Comparison of ENCODE assay signal across 17 cellular contexts in genomic region chr3:150755902-150756301, GRCh38. TPM values are rescaled to one million over a fixed set of nuclear protein-coding genes. Genes with fewer than 3 reads are reported as not detected.
DNase-seq lines count a peak whose midpoint lies in the region; ATAC-seq and TF ChIP-seq lines count a peak whose summit lies in the region.
"Had no signal": no experiment of that assay in that cellular context is flagged by ENCODE, and none has a peak within 500 bp of the region (broad histone marks: within the 10 kb centered on the region; RNA-seq: fewer than 3 reads in every experiment).

No MANE protein-coding gene starts in this region.

- H3K4me1 ChIP-seq in IMR-90 (ENCODE audit: control insufficient read depth, insufficient read depth, low read length) (peaks cover 15% of the 10 kb centered on the region), adrenal gland (replicated peaks in 1 of 2) (peaks cover 67 to 98% of the 10 kb centered on the region in 2 donors), right lobe of liver (peaks cover 0 to 96% (median 34%) of the 10 kb centered on the region in 4 donors)
- H3K4me1 ChIP-seq: SJCRH30 had no signal

- TF ChIP-seq CTCF in AG09309 (IDR thresholded peaks at IDR 0.05; ENCODE audit: control insufficient read depth, insufficient read depth, low read depth, low read length, missing control alignments) (no peak), IMR-90 (conservative IDR thresholded peaks at IDR 0.05; ENCODE audit: low read depth, low read length) (no peak), adrenal gland (IDR thresholded peaks at IDR 0.05) (no peak), right lobe of liver (IDR thresholded peaks at IDR 0.05) (no peak)

- H3K23ac ChIP-seq in IMR-90 (ENCODE audit: low read depth, low read length) = 0 out of 2 replicates have a peak overlapping the region, but pooled peaks have one; percentile 8

- no peak overlapping the region for H2BK20ac ChIP-seq in IMR-90 (ENCODE audit: low read depth, low read length)

- no peak for ATAC-seq in IMR-90 (ENCODE audit: low read depth)
- peak; percentile 1 to 47 (median 13) for ATAC-seq in right lobe of liver
- no peak for ATAC-seq in GM21447 (IDR thresholded peaks at IDR 0.05; ENCODE audit: unreplicated experiment)

- no peak overlapping the region for H3K56ac ChIP-seq in IMR-90 (ENCODE audit: extremely low read depth, insufficient read depth, low read length)

- no peak overlapping the region; the same call in 1 of the 2 replicates for H3K4me2 ChIP-seq in IMR-90 (ENCODE audit: low read depth, low read length)

- H4K5ac ChIP-seq in IMR-90 (ENCODE audit: low read depth, low read length) = peak overlapping the region; percentile 91; the same call in 1 of the 2 replicates

- H2BK120ac ChIP-seq in IMR-90 (ENCODE audit: low read depth, low read length) = no peak overlapping the region; the same call in 1 of the 2 replicates

- H2AFZ ChIP-seq in IMR-90 (replicated peaks; ENCODE audit: low read length, poor library complexity) = no peak overlapping the region

- no peak overlapping the region for H2AK9ac ChIP-seq in IMR-90 (replicated peaks; ENCODE audit: low read depth, low read length, poor library complexity)

- TF ChIP-seq POLR2A in IMR-90 (IDR thresholded peaks at IDR 0.05; ENCODE audit: low read depth, low read length) (no peak), adrenal gland (IDR thresholded peaks at IDR 0.05) (no peak), right lobe of liver (IDR thresholded peaks at IDR 0.05) (no peak)

- H4K91ac ChIP-seq in IMR-90 (ENCODE audit: insufficient read depth, low read depth, low read length) = no peak overlapping the region

- no peak overlapping the region for H2AK5ac ChIP-seq in IMR-90 (ENCODE audit: low read depth, low read length)

- H4K8ac ChIP-seq in IMR-90 (ENCODE audit: low read depth in 2 of 2, low read length in 2 of 2) = peak overlapping the region; percentile 22 to 28; a peak in 3 of 4 replicates

- no peak overlapping the region for H2BK5ac ChIP-seq in IMR-90 (ENCODE audit: low read depth, low read length, poor library complexity, severe bottlenecking)

- H3K14ac ChIP-seq in IMR-90 (replicated peaks; ENCODE audit: low read depth, low read length) = no peak overlapping the region

- intact Hi-C loops in IMR-90 (cut with micrococcal nuclease) (no loop called here), adrenal gland (cut with DNase I) (no loop called here), right lobe of liver (cut with DNase I) (no loop called here)

- H3K4me3 ChIP-seq in AG09309 (ENCODE audit: control insufficient read depth, low read depth, low read length) (no peak overlapping the region), IMR-90 (ENCODE audit: insufficient read depth, low read depth, low read length) (no peak overlapping the region), adrenal gland (peak overlapping the region in 1 of 4 donors; percentile 1), right lobe of liver (peak overlapping the region in 1 of 3 donors; percentile 30)
- H3K4me3 ChIP-seq: SJCRH30 had no signal

- H3K27ac ChIP-seq in IMR-90 (ENCODE audit: insufficient read depth, low read length) (peak overlapping the region; percentile 82; the same call in 1 of the 2 replicates), adrenal gland (peak overlapping the region; percentile 41 to 99 (median 85)), right lobe of liver (peak overlapping the region; percentile 33 to 100 (median 58))
- H3K27ac ChIP-seq: SJCRH30 had no signal

- 0 out of 2 replicates have a peak overlapping the region, but pooled peaks have one; percentile 12 for H3K4ac ChIP-seq in IMR-90 (ENCODE audit: low read depth, low read length)

- dilution Hi-C loops in IMR-90 (cut with HindIII; ENCODE audit: low sequenced_read_pairs, unreplicated experiment) = no loop called here

- no peaks in the 10 kb centered on the region for H3K27me3 ChIP-seq in IMR-90 (ENCODE audit: control insufficient read depth, insufficient read depth, low read length)
- H3K27me3 ChIP-seq in adrenal gland = no peaks in the 10 kb centered on the region
- no peaks in the 10 kb centered on the region for H3K27me3 ChIP-seq in right lobe of liver
- H3K27me3 ChIP-seq: SJCRH30 had no signal

- CTCF ChIA-PET in IMR-90 (lab: Yijun Ruan, JAX) = no interaction called here

- H3K36me3 ChIP-seq in IMR-90 (ENCODE audit: control insufficient read depth, insufficient read depth, low read length) (peaks cover 9% of the 10 kb centered on the region), adrenal gland (replicated peaks in 1 of 2) (peaks cover 0 to 8% of the 10 kb centered on the region in 2 donors), right lobe of liver (no peaks in the 10 kb centered on the region)

- peaks cover 27 to 77% of the 10 kb centered on the region in 2 experiments for H3K79me1 ChIP-seq in IMR-90 (ENCODE audit: low read depth in 1 of 2, low read length in 2 of 2)

- WGBS in IMR-90 (ENCODE audit: extremely low coverage in 2 of 2, insufficient read length in 1 of 2), 2 experiments = 100% methylated on average over 1 of the region's 3 CpGs; no CpG with 5 or more reads in 1 of the 2 experiments
- WGBS in adrenal gland, 4 donors = 59 to 69% (median 62%) methylated on average over 3 of the region's 3 CpGs
- WGBS in right lobe of liver (ENCODE audit: insufficient coverage, low coverage, low lambda C conversion rate, missing lambda C conversion rate) = 27% methylated on average over 3 of the region's 3 CpGs

- H2BK15ac ChIP-seq in IMR-90 (ENCODE audit: low read depth, low read length) = no peak overlapping the region

- TF ChIP-seq RAD21 in IMR-90 (IDR thresholded peaks at IDR 0.05; ENCODE audit: low read length) = no peak

- no peaks in the 10 kb centered on the region for H3K9me3 ChIP-seq in IMR-90 (ENCODE audit: control insufficient read depth, insufficient read depth, low read length)
- H3K9me3 ChIP-seq in adrenal gland (replicated peaks in 1 of 3) = no peaks in the 10 kb centered on the region
- no peaks in the 10 kb centered on the region for H3K9me3 ChIP-seq in right lobe of liver
- H3K9me3 ChIP-seq: SJCRH30 had no signal

- BruUV-seq in IMR-90 (replicated peaks; lab: Mats Ljungman, UMichigan) = no TSS peak

- DNase-seq in AG09309 (ENCODE audit: low read depth) (peak; percentile 34), IMR-90 (no peak), adrenal gland (peak in 1 of 7 donors; percentile 24), right lobe of liver (no peak), HCEC 1CT (no peak), GM19240 (ENCODE audit: insufficient read length, low spot score) (no peak), DMS153 treated with DMSO at 0.1 percent for 48 hours (lab: John Stamatoyannopoulos, UW; ENCODE audit: unreplicated experiment) (no peak)
- DNase-seq: activated CD4-positive, alpha-beta T cell treated with anti-CD3 and anti-CD28 coated beads, Interleukin-2, amount 50 U/mL, for 1 hour; DMS 273 treated with DMSO at 0.1 percent for 48 hours; NCI-H1930; NCI-H524; OCI-M1; SJCRH30; T1000 had no signal

- in situ Hi-C loops in IMR-90 (cut with MboI; ENCODE audit: low sequenced_read_pairs) = no loop called here

- peaks cover 18% of the 10 kb centered on the region; the same call in 1 of the 2 replicates for H3K9me1 ChIP-seq in IMR-90 (ENCODE audit: insufficient read depth, low read length)

- peaks cover 67% of the 10 kb centered on the region for H4K20me1 ChIP-seq in IMR-90 (ENCODE audit: insufficient read depth, low read length)

- peak overlapping the region; percentile 63; the same call in 1 of the 2 replicates for H3K9ac ChIP-seq in IMR-90 (ENCODE audit: low read depth, low read length)

- peak overlapping the region; percentile 93; the same call in 1 of the 2 replicates for H3K18ac ChIP-seq in IMR-90 (ENCODE audit: low read depth, low read length)

- POLR2A ChIA-PET in IMR-90 (lab: Charles Lee; ENCODE audit: unreplicated experiment) = no interaction called here

TF ChIP-seq in IMR-90, 13 proteins besides CTCF, POLR2A, EP300 and RAD21:
- peak; percentile 62 for TF ChIP-seq CEBPB (IDR thresholded peaks at IDR 0.05; ENCODE audit: low read depth, low read length)
- TF ChIP-seq CHD1 (IDR thresholded peaks at IDR 0.05; ENCODE audit: low read depth, low read length) = no peak

RNA-seq across cellular contexts. Expression of gene SIAH2, which starts 7.1 kb away (rescaled TPM):
- total RNA-seq in IMR-90 (2012; rRNA removed) = 24.7 and 26.1 TPM in 2 replicates
- polyA plus RNA-seq in IMR-90 (2012; rRNA removed) = 61.8 and 78.2 TPM in 2 replicates
- polyA plus RNA-seq in IMR-90 (2012; cell fraction: cytosol; rRNA removed) = 10.3 and 19.5 TPM in 2 replicates
- polyA plus RNA-seq in IMR-90 (2012; cell fraction: nucleus; rRNA removed; ENCODE audit: low replicate concordance) = 16.8 and 18.9 TPM in 2 replicates
- total RNA-seq in adrenal gland = 100 to 1,000 TPM in 6 of 8 donors, 10 to 100 TPM in 2; 59.8 to 216 (median 121) TPM
- polyA plus RNA-seq in adrenal gland = 10 to 100 TPM; 22.1 to 75.6 (median 24.3) TPM
- total RNA-seq in right lobe of liver = 10 to 100 TPM; 20.5 to 53.0 (median 36.5) TPM

RNA-seq across cellular contexts. Expression of gene ERICH6, which starts 52.2 kb away (rescaled TPM):
- total RNA-seq in IMR-90 (2012; rRNA removed) (under 0.01 TPM in 1 of 2 replicates, not detected in the other), adrenal gland (under 1 TPM in 3 of 8 donors, not detected in 5; 0.46 to 0.55 (median 0.47) TPM), right lobe of liver (under 1 TPM in 1 of 6 experiments, not detected in 5; 0.49 TPM)
- polyA plus RNA-seq in IMR-90 (2012; rRNA removed) (not detected in 2 replicates), adrenal gland (not detected)
- polyA plus RNA-seq in IMR-90 (2012; cell fraction: cytosol; rRNA removed) = not detected in 2 replicates
- 0.03 TPM in 1 of 2 replicates, not detected in the other for polyA plus RNA-seq in IMR-90 (2012; cell fraction: nucleus; rRNA removed; ENCODE audit: low replicate concordance)
- total RNA-seq: HT-29, SJCRH30 had no signal
- polyA plus RNA-seq: BJ had no signal

Comparison
In these comparisons a context has a peak if more than half of its experiments do, and no peak if none do; other contexts are left out.
1. ATAC-seq: peak in right lobe of liver (4 of 4); none in IMR-90 (single experiment) and GM21447 (single experiment).
2. Peak in every context shown above with its lines, with median percentiles within 50 percentile points of each other: H3K27ac ChIP-seq.